In the genomic region with DNA sequence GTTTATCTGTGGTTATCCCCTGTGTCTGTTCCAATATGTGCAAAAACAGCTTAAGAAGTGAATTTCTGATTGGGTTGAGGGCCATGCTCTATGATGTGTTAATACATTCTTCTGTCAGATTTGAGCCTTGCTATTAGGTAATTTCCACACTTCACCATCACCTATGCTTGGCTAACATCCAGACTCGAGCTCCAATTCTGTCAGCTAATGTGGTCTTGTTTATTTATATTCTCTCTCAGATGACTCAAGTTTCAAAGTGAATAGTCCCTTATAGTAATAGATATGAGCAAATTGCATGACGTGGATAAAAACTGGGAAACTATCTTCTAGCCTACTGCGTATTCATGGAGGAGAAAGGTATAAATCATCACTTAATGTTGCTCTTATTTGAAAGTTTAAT, we compare ENCODE assay signal across 11 cellular contexts.
DNase-seq lines count a peak whose midpoint lies in the region; ATAC-seq and TF ChIP-seq lines count a peak whose summit lies in the region.
"Had no signal": no experiment of that assay in that cellular context is flagged by ENCODE, and none has a peak within 500 bp of the region (broad histone marks: within the 10 kb centered on the region; RNA-seq: fewer than 3 reads in every experiment).

No MANE protein-coding gene starts in this region.

- intact Hi-C loops in PC-3 (cut with micrococcal nuclease): no loop called here

- H3K4me2 ChIP-seq in PC-3 (ENCODE audit: low read length): no peak overlapping the region

- POLR2A ChIA-PET in PC-3 (lab: Charles Lee; ENCODE audit: unreplicated experiment): no interaction called here

- H3K27me3 ChIP-seq in PC-3 (ENCODE audit: low read length): peaks cover 31% of the 10 kb centered on the region; the same call in 1 of the 2 replicates
- no peaks in the 10 kb centered on the region for H3K27me3 ChIP-seq in foreskin keratinocyte

- DNase-seq in NCI-H1092 (lab: John Stamatoyannopoulos, UW) (peak; percentile 3), PC-3 (peak; percentile 2), foreskin keratinocyte (peak; percentile 82 to 89), T-helper 9 cell (no peak), activated gamma-delta T cell treated with Interleukin-2 at 50 U/mL for 16 hours (no peak), C1 segment of cervical spinal cord (lab: John Stamatoyannopoulos, UW) (no peak)
- DNase-seq: posterior cingulate gyrus had no signal

- H4K20me1 ChIP-seq in PC-3 (ENCODE audit: low read length): no peaks in the 10 kb centered on the region

- no peaks in the 10 kb centered on the region for H3K79me2 ChIP-seq in PC-3 (ENCODE audit: low read length)

- ATAC-seq in GM21360 (IDR thresholded peaks at IDR 0.05; ENCODE audit: unreplicated experiment): peak; percentile 67
- no peak for ATAC-seq in PC-3
- peak; percentile 76 for ATAC-seq in foreskin keratinocyte
- ATAC-seq in GM21447 (IDR thresholded peaks at IDR 0.05; ENCODE audit: unreplicated experiment): no peak

- H3K4me3 ChIP-seq in PC-3 (ENCODE audit: low read length): no peak overlapping the region
- H3K4me3 ChIP-seq: coronary artery, thoracic aorta had no signal

- no peak for TF ChIP-seq CTCF in PC-3 (conservative IDR thresholded peaks at IDR 0.05; ENCODE audit: low read depth, low read length)
- no peak for TF ChIP-seq CTCF in foreskin keratinocyte (conservative IDR thresholded peaks at IDR 0.05)

- H3K9me2 ChIP-seq in PC-3 (replicated peaks; ENCODE audit: low read length): no peaks in the 10 kb centered on the region

- no TSS peak for BruUV-seq in PC-3 (replicated peaks; lab: Mats Ljungman, UMichigan)

- H2AFZ ChIP-seq in PC-3 (ENCODE audit: low read length): no peak overlapping the region

- H3F3A ChIP-seq in PC-3 (ENCODE audit: low read length, unreplicated experiment): no peaks in the 10 kb centered on the region

- H3K27ac ChIP-seq in PC-3 (ENCODE audit: low read length) (no peak overlapping the region), foreskin keratinocyte (no peak overlapping the region)
- H3K27ac ChIP-seq: coronary artery, thoracic aorta had no signal

- H3K4me1 ChIP-seq in PC-3 (ENCODE audit: insufficient read depth, low read length): peaks cover 10% of the 10 kb centered on the region
- peaks cover 18% of the 10 kb centered on the region for H3K4me1 ChIP-seq in foreskin keratinocyte

- no peaks in the 10 kb centered on the region for H3K9me3 ChIP-seq in PC-3 (ENCODE audit: low read length)
- H3K9me3 ChIP-seq: thoracic aorta had no signal

- H3K36me3 ChIP-seq in PC-3 (ENCODE audit: low read depth, low read length): no peaks in the 10 kb centered on the region
- H3K36me3 ChIP-seq: thoracic aorta had no signal

- no peak overlapping the region for H3K9ac ChIP-seq in PC-3 (ENCODE audit: low read length)

- CTCF ChIA-PET in PC-3 (lab: Charles Lee): no interaction called here

Comparison
In these comparisons a context has a peak if more than half of its experiments do, and no peak if none do; other contexts are left out.
1. ATAC-seq: peak in GM21360 (single experiment) and foreskin keratinocyte (single experiment); none in PC-3 (single experiment) and GM21447 (single experiment).
2. DNase-seq: peak in NCI-H1092 (single experiment), PC-3 (single experiment) and foreskin keratinocyte (2 of 2); none in T-helper 9 cell (single experiment), activated gamma-delta T cell treated with Interleukin-2 at 50 U/mL for 16 hours (single experiment) and C1 segment of cervical spinal cord (0 of 14).